8 cellular contexts compared by ENCODE assay signal in genomic region chr5:72108200-72109050, GRCh38. TPM values are rescaled to one million over a fixed set of nuclear protein-coding genes. Genes with fewer than 3 reads are reported as not detected.
DNase-seq lines count a peak whose midpoint lies in the region; ATAC-seq and TF ChIP-seq lines count a peak whose summit lies in the region.

No MANE protein-coding gene starts in this region.

- TF ChIP-seq CTCF in coronary artery (IDR thresholded peaks at IDR 0.05) = no peak

- H3K4me3 ChIP-seq in coronary artery = peak overlapping the region; percentile 96

- ATAC-seq in HG02678 (IDR thresholded peaks at IDR 0.05; ENCODE audit: unreplicated experiment) = peak; percentile 34
- no peak for ATAC-seq in GM21737 (IDR thresholded peaks at IDR 0.05; ENCODE audit: unreplicated experiment)

- H3K27ac ChIP-seq in coronary artery = peak overlapping the region; percentile 94 to 98

- DNase-seq in EH (ENCODE audit: low read depth) (peak; percentile 72), coronary artery (ENCODE audit: low spot score) (peak; percentile 92), kidney glomerular epithelial cell (lab: John Stamatoyannopoulos, UW) (peak; percentile 65), NOMO-1 treated with DMSO at 0.1 percent for 48 hours (lab: John Stamatoyannopoulos, UW; ENCODE audit: unreplicated experiment) (no peak)
- peak; percentile 1 for DNase-seq in stimulated activated CD8-positive, alpha-beta memory T cell treated with anti-CD3 and anti-CD28 coated beads, Interleukin-7, amount 100 ng/mL, for 24 hours (ENCODE audit: low read depth)

TF ChIP-seq in PFSK-1, 5 proteins besides CTCF, POLR2A, EP300 and RAD21:
- TF ChIP-seq FOXP2 (optimal IDR thresholded peaks at IDR 0.05; ENCODE audit: borderline replicate concordance, extremely low read depth, extremely low read length, insufficient read depth) (peak; percentile 9), TAF1 (IDR thresholded peaks at IDR 0.05; ENCODE audit: borderline replicate concordance, insufficient read depth, low read length) (no peak), REST (IDR thresholded peaks at IDR 0.05; ENCODE audit: insufficient read depth in 1 of 2, low read depth in 2 of 2, low read length in 2 of 2) (0 out of 4 replicates have a peak, but pooled peaks have one; percentile 53 to 63), SIN3A (IDR thresholded peaks at IDR 0.05; ENCODE audit: borderline replicate concordance, insufficient read depth, low read length) (no peak; the same call in 1 of the 2 replicates), POLR2AphosphoS5 (IDR thresholded peaks at IDR 0.05; ENCODE audit: low read depth, low read length) (no peak)

RNA-seq across cellular contexts. Expression of gene MAP1B, which starts 1.1 kb away (rescaled TPM):
- polyA plus RNA-seq in PFSK-1 (2012; ENCODE audit: insufficient read length, low read depth) = 24.5 TPM
